2 cellular contexts compared by ENCODE assay signal in genomic region chr18:50416832-50417231, GRCh38. TPM values are rescaled to one million over a fixed set of nuclear protein-coding genes. Genes with fewer than 3 reads are reported as not detected.
"Had no signal": no experiment of that assay in that cellular context is flagged by ENCODE, and none has a peak within 500 bp of the region (broad histone marks: within the 10 kb centered on the region; RNA-seq: fewer than 3 reads in every experiment).

No MANE protein-coding gene starts in this region.

RNA-seq across cellular contexts. Expression of gene SKA1, which starts 42.0 kb away (rescaled TPM):
- total RNA-seq: thoracic aorta, tibial nerve had no signal
